ENCODE assay signal across 1 cellular context in genomic region chr19:17500447-17501198, GRCh38.
TF ChIP-seq lines count a peak whose summit lies in the region.

No MANE protein-coding gene starts in this region.

TF ChIP-seq in HepG2, 621 proteins besides CTCF, POLR2A, EP300 and RAD21 (continues in another document):
- no peak for TF ChIP-seq CBX5 (CRISPR knock-in tag; IDR thresholded peaks at IDR 0.05; ENCODE audit: borderline replicate concordance)
- no peak for TF ChIP-seq DBP (CRISPR knock-in tag; IDR thresholded peaks at IDR 0.05; ENCODE audit: not compliant biosample characterization)
- TF ChIP-seq TERF1 (CRISPR knock-in tag; IDR thresholded peaks at IDR 0.05), result no peak
- TF ChIP-seq FOXP1 (IDR thresholded peaks at IDR 0.05), result no peak
- no peak for TF ChIP-seq FOXP1 (CRISPR knock-in tag; IDR thresholded peaks at IDR 0.05)
- peak; percentile 40; the same call in 1 of the 2 replicates for TF ChIP-seq KDM1A (CRISPR knock-in tag; IDR thresholded peaks at IDR 0.05)
- TF ChIP-seq HMG20A (CRISPR knock-in tag; IDR thresholded peaks at IDR 0.05; ENCODE audit: borderline replicate concordance), result no peak
- no peak for TF ChIP-seq ZNF496 (CRISPR knock-in tag; IDR thresholded peaks at IDR 0.05; ENCODE audit: insufficient replicate concordance)
- no peak for TF ChIP-seq ZSCAN25 (CRISPR knock-in tag; IDR thresholded peaks at IDR 0.05)
- no peak for TF ChIP-seq CC2D1A (CRISPR knock-in tag; IDR thresholded peaks at IDR 0.05)
- TF ChIP-seq ZMYM3 (CRISPR knock-in tag; IDR thresholded peaks at IDR 0.05), result peak; percentile 92
- TF ChIP-seq ZNF570 (CRISPR knock-in tag; IDR thresholded peaks at IDR 0.05; ENCODE audit: borderline replicate concordance), result no peak
- no peak for TF ChIP-seq SOX13 (IDR thresholded peaks at IDR 0.05)
- no peak for TF ChIP-seq SOX13 (CRISPR knock-in tag; conservative IDR thresholded peaks at IDR 0.05 in 1 of 2, IDR thresholded peaks at IDR 0.05 in 1 of 2)
- no peak for TF ChIP-seq ZNF776 (CRISPR knock-in tag; IDR thresholded peaks at IDR 0.05)
- TF ChIP-seq ZNF574 (CRISPR knock-in tag; IDR thresholded peaks at IDR 0.05), result no peak
- TF ChIP-seq ZNF414 (CRISPR knock-in tag; IDR thresholded peaks at IDR 0.05), result no peak
- peak; percentile 85 for TF ChIP-seq AGO2 (optimal IDR thresholded peaks at IDR 0.05; ENCODE audit: low read depth, low read length)
- TF ChIP-seq ZSCAN9 (CRISPR knock-in tag; IDR thresholded peaks at IDR 0.05; ENCODE audit: borderline replicate concordance), result no peak
- TF ChIP-seq ZNF850 (CRISPR knock-in tag; conservative IDR thresholded peaks at IDR 0.05), result no peak
- no peak for TF ChIP-seq ZNF3 (CRISPR knock-in tag; IDR thresholded peaks at IDR 0.05)
- 0 out of 2 replicates have a peak, but pooled peaks have one; percentile 12 for TF ChIP-seq IKZF5 (CRISPR knock-in tag; IDR thresholded peaks at IDR 0.05)
- TF ChIP-seq ZNF337 (CRISPR knock-in tag; IDR thresholded peaks at IDR 0.05; ENCODE audit: borderline replicate concordance, low read depth), result no peak
- no peak for TF ChIP-seq ARID4A (CRISPR knock-in tag; IDR thresholded peaks at IDR 0.05; ENCODE audit: borderline replicate concordance)
- TF ChIP-seq ZFYVE20 (CRISPR knock-in tag; IDR thresholded peaks at IDR 0.05; ENCODE audit: borderline replicate concordance, low read depth), result no peak
- no peak for TF ChIP-seq KAT7 (CRISPR knock-in tag; IDR thresholded peaks at IDR 0.05; ENCODE audit: borderline replicate concordance)
- TF ChIP-seq ZNF569 (CRISPR knock-in tag; IDR thresholded peaks at IDR 0.05; ENCODE audit: borderline replicate concordance), result no peak
- TF ChIP-seq ZNF615 (CRISPR knock-in tag; IDR thresholded peaks at IDR 0.05; ENCODE audit: borderline replicate concordance), result no peak
- no peak for TF ChIP-seq ZNF782 (CRISPR knock-in tag; IDR thresholded peaks at IDR 0.05; ENCODE audit: borderline replicate concordance)
- TF ChIP-seq PATZ1 (CRISPR knock-in tag; IDR thresholded peaks at IDR 0.05), result no peak
- no peak for TF ChIP-seq ZNF432 (CRISPR knock-in tag; IDR thresholded peaks at IDR 0.05; ENCODE audit: borderline replicate concordance)
- TF ChIP-seq ZNF367 (CRISPR knock-in tag; IDR thresholded peaks at IDR 0.05; ENCODE audit: borderline replicate concordance), result no peak
- peak; percentile 27 for TF ChIP-seq AGO1 (IDR thresholded peaks at IDR 0.05; ENCODE audit: low read depth, low read length, poor library complexity, severe bottlenecking)
- no peak for TF ChIP-seq ZNF276 (CRISPR knock-in tag; IDR thresholded peaks at IDR 0.05; ENCODE audit: low read depth)
- TF ChIP-seq TP53 (CRISPR knock-in tag; conservative IDR thresholded peaks at IDR 0.05), result no peak
- no peak for TF ChIP-seq SRF (IDR thresholded peaks at IDR 0.05; ENCODE audit: low read depth, low read length)
- peak; percentile 17; the same call in 1 of the 2 replicates for TF ChIP-seq ZNF768 (CRISPR knock-in tag; IDR thresholded peaks at IDR 0.05)
- TF ChIP-seq ZC3H4 (CRISPR knock-in tag; IDR thresholded peaks at IDR 0.05; ENCODE audit: borderline replicate concordance), result no peak
- no peak for TF ChIP-seq ZHX2 (IDR thresholded peaks at IDR 0.05; ENCODE audit: low read depth)
- TF ChIP-seq ZHX2 (CRISPR knock-in tag; IDR thresholded peaks at IDR 0.05; ENCODE audit: borderline replicate concordance), result no peak
